ENCODE assay signal across 23 cellular contexts in the genomic region with DNA sequence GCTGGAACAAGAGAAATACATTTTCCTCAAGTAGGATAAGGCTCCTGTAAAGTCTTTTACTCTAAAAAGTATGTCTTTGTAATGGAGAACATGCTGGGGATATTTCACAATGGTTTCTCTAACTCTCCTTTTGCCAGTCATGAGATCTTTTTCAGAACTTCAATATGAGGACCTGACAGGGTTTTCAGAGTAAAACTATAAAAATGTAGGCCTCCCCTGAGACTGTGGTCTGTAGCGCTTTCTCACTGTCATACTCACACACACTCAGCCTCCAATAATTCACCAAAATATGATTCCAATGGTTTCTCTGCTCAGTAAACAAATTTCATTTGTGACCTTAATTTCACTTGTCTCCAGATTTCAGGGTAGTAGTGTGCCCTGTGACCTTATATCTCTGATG.
"Had no signal": no experiment of that assay in that cellular context is flagged by ENCODE, and none has a peak within 500 bp of the region (broad histone marks: within the 10 kb centered on the region; RNA-seq: fewer than 3 reads in every experiment).

No MANE protein-coding gene starts in this region.

- H3K4me1 ChIP-seq: esophagus muscularis mucosa, foreskin keratinocyte, left lung, neural progenitor cell, sigmoid colon, spleen, upper lobe of right lung had no signal

- H3K27ac Mint-ChIP-seq: activated B cell treated with CpG ODN at 0.5 μM for 24 hours; activated CD4-positive, alpha-beta memory T cell treated with anti-CD3 and anti-CD28 coated beads for 36 hours; activated naive CD4-positive, alpha-beta T cell treated with anti-CD3 and anti-CD28 coated beads for 36 hours; activated naive CD8-positive, alpha-beta T cell treated with anti-CD3 and anti-CD28 coated beads, Interleukin-2, amount 10 ng/mL, durations not matched to agents 7 days and 5 days; activated T-cell treated with anti-CD3 and anti-CD28 coated beads, Interleukin-2, amount 50 U/mL, for 72 hours; brain; immature natural killer cell; naive thymus-derived CD8-positive, alpha-beta T cell; neural progenitor cell; T-helper 1 cell treated with Interleukin-12 subunit alpha and Interleukin-12 subunit beta and Interleukin-4 antibody, amounts not matched to agents 30 μg/mL and 1 μg/mL, for 36 hours had no signal

- H3K4me3 ChIP-seq: esophagus muscularis mucosa, left lung, lung, neural progenitor cell, sigmoid colon, spleen, upper lobe of right lung had no signal

- H3K4me1 Mint-ChIP-seq: activated B cell treated with CpG ODN at 0.5 μM for 24 hours; activated naive CD8-positive, alpha-beta T cell treated with anti-CD3 and anti-CD28 coated beads, Interleukin-2, amount 10 ng/mL, durations not matched to agents 7 days and 5 days; brain; immature natural killer cell; naive thymus-derived CD8-positive, alpha-beta T cell; neural progenitor cell had no signal

- H3K9ac ChIP-seq: neural progenitor cell had no signal

- H3K27me3 Mint-ChIP-seq: activated B cell treated with CpG ODN at 0.5 μM for 24 hours; activated CD4-positive, alpha-beta memory T cell treated with anti-CD3 and anti-CD28 coated beads for 36 hours; activated naive CD8-positive, alpha-beta T cell treated with anti-CD3 and anti-CD28 coated beads, Interleukin-2, amount 10 ng/mL, durations not matched to agents 7 days and 5 days; brain had no signal

- H3K9me3 ChIP-seq: upper lobe of right lung had no signal

- H3K27ac ChIP-seq: esophagus muscularis mucosa, foreskin keratinocyte, left lung, neural progenitor cell, sigmoid colon, spleen, upper lobe of right lung had no signal

- H3K4me3 Mint-ChIP-seq: activated B cell treated with CpG ODN at 0.5 μM for 24 hours; activated CD4-positive, alpha-beta memory T cell treated with anti-CD3 and anti-CD28 coated beads for 36 hours; activated naive CD4-positive, alpha-beta T cell treated with anti-CD3 and anti-CD28 coated beads for 36 hours; activated naive CD8-positive, alpha-beta T cell treated with anti-CD3 and anti-CD28 coated beads, Interleukin-2, amount 10 ng/mL, durations not matched to agents 7 days and 5 days; activated T-cell treated with anti-CD3 and anti-CD28 coated beads, Interleukin-2, amount 50 U/mL, for 72 hours; brain; immature natural killer cell; naive thymus-derived CD8-positive, alpha-beta T cell; neural progenitor cell; T-helper 1 cell treated with Interleukin-12 subunit alpha and Interleukin-12 subunit beta and Interleukin-4 antibody, amounts not matched to agents 30 μg/mL and 1 μg/mL, for 36 hours had no signal

- H2AFZ ChIP-seq: neural progenitor cell had no signal

- H3K36me3 ChIP-seq: esophagus muscularis mucosa, left lung, neural progenitor cell, sigmoid colon, spleen, upper lobe of right lung had no signal

- H3K36me3 Mint-ChIP-seq: activated naive CD8-positive, alpha-beta T cell treated with anti-CD3 and anti-CD28 coated beads, Interleukin-2, amount 10 ng/mL, durations not matched to agents 7 days and 5 days; immature natural killer cell; neural progenitor cell had no signal

- H3K27me3 ChIP-seq: esophagus muscularis mucosa, foreskin keratinocyte, left lung, neural progenitor cell, sigmoid colon, spleen, upper lobe of right lung had no signal

- ATAC-seq: activated T-cell treated with anti-CD3 and anti-CD28 coated beads, Interleukin-2, amount 50 U/mL, for 72 hours; foreskin keratinocyte; left lung; naive thymus-derived CD8-positive, alpha-beta T cell; upper lobe of right lung had no signal

- H3K4me2 ChIP-seq: neural progenitor cell had no signal

- DNase-seq: activated B cell treated with CpG ODN at 0.5 μM for 24 hours; activated CD4-positive, alpha-beta memory T cell treated with anti-CD3 and anti-CD28 coated beads for 36 hours; activated CD4-positive, alpha-beta T cell treated with anti-CD3 and anti-CD28 coated beads for 4 hours; activated effector memory CD4-positive, alpha-beta T cell treated with Interleukin-2 at 50 U/mL for 16 hours; activated naive CD4-positive, alpha-beta T cell treated with anti-CD3 and anti-CD28 coated beads for 36 hours; activated naive CD8-positive, alpha-beta T cell treated with anti-CD3 and anti-CD28 coated beads, Interleukin-2, amount 10 ng/mL, durations not matched to agents 7 days and 5 days; activated T-cell treated with anti-CD3 and anti-CD28 coated beads, Interleukin-2, amount 50 U/mL, for 72 hours; central memory CD4-positive, alpha-beta T cell; foreskin keratinocyte; immature natural killer cell; left lung; naive thymus-derived CD8-positive, alpha-beta T cell; sigmoid colon; spleen; stimulated activated CD4-positive, alpha-beta T cell treated with anti-CD3 and anti-CD28 coated beads, Interleukin-4, amount 100 ng/mL, for 1 hour; stimulated activated naive CD4-positive, alpha-beta T cell; T1000; upper lobe of right lung had no signal
